In genomic region chr3:143327388-143327787, GRCh38 we compare ENCODE assay signal across 16 cellular contexts.
DNase-seq lines count a peak whose midpoint lies in the region; FAIRE-seq and TF ChIP-seq lines count a peak whose summit lies in the region.
"Had no signal": no experiment of that assay in that cellular context is flagged by ENCODE, and none has a peak within 500 bp of the region (broad histone marks: within the 10 kb centered on the region; RNA-seq: fewer than 3 reads in every experiment).

No MANE protein-coding gene starts in this region.

- DNase-seq in DMS 273 (lab: John Stamatoyannopoulos, UW; ENCODE audit: unreplicated experiment) (peak; percentile 37), DMS 273 treated with DMSO at 0.1 percent for 48 hours (lab: John Stamatoyannopoulos, UW) (no peak), Kasumi-1 (lab: John Stamatoyannopoulos, UW) (peak; percentile 25 to 34), chondrocyte (ENCODE audit: low spot score) (no peak), osteocyte (ENCODE audit: extremely low spot score, unreplicated experiment) (no peak), NCI-H82 treated with DMSO at 0.1 percent for 48 hours (lab: John Stamatoyannopoulos, UW; ENCODE audit: unreplicated experiment) (no peak), RCC 7860 (ENCODE audit: low spot score) (no peak)
- DNase-seq in activated CD4-positive, alpha-beta T cell treated with anti-CD3 and anti-CD28 coated beads for 48 hours, result no peak
- DNase-seq: 8988T; activated naive CD8-positive, alpha-beta T cell treated with anti-CD3 and anti-CD28 coated beads, Interleukin-2, amount 10 ng/mL, durations not matched to agents 7 days and 5 days; GDM1; NCI-H345; nephron progenitor cell; SHP77 treated with DMSO at 0.1 percent for 48 hours; WERI-Rb-1 had no signal

- TF ChIP-seq CTCF in chondrocyte (IDR thresholded peaks at IDR 0.05), result peak; percentile 71
- peak; percentile 48 for TF ChIP-seq CTCF in osteocyte (IDR thresholded peaks at IDR 0.05)

- H3K9me3 Mint-ChIP-seq in chondrocyte (ENCODE audit: low read depth), result no peaks in the 10 kb centered on the region
- no peaks in the 10 kb centered on the region for H3K9me3 Mint-ChIP-seq in osteocyte (ENCODE audit: unreplicated experiment)
- H3K9me3 Mint-ChIP-seq: nephron progenitor cell had no signal

- H3K27ac Mint-ChIP-seq in chondrocyte (ENCODE audit: unreplicated experiment) (peak overlapping the region; percentile 6), osteocyte (ENCODE audit: unreplicated experiment) (no peak overlapping the region)
- H3K27ac Mint-ChIP-seq: activated naive CD8-positive, alpha-beta T cell treated with anti-CD3 and anti-CD28 coated beads, Interleukin-2, amount 10 ng/mL, durations not matched to agents 7 days and 5 days; dendritic cell treated with granulocyte-macrophage colony-stimulating factor and Interleukin-4, amounts not matched to agents 40 ng/mL and 50 ng/mL, for 4 days; nephron progenitor cell had no signal

- no peak for FAIRE-seq in RCC 7860 (lab: Jason Lieb, UNC)

- peaks cover 42% of the 10 kb centered on the region for H3K4me1 Mint-ChIP-seq in chondrocyte (ENCODE audit: low read depth)
- H3K4me1 Mint-ChIP-seq in osteocyte (ENCODE audit: unreplicated experiment), result peaks cover 56% of the 10 kb centered on the region

- H3K4me3 Mint-ChIP-seq in chondrocyte (ENCODE audit: unreplicated experiment), result no peak overlapping the region
- H3K4me3 Mint-ChIP-seq in osteocyte (ENCODE audit: unreplicated experiment), result no peak overlapping the region
- H3K4me3 Mint-ChIP-seq: activated naive CD8-positive, alpha-beta T cell treated with anti-CD3 and anti-CD28 coated beads, Interleukin-2, amount 10 ng/mL, durations not matched to agents 7 days and 5 days; dendritic cell treated with granulocyte-macrophage colony-stimulating factor and Interleukin-4, amounts not matched to agents 40 ng/mL and 50 ng/mL, for 4 days; nephron progenitor cell had no signal

- no peaks in the 10 kb centered on the region for H3K27me3 Mint-ChIP-seq in chondrocyte (ENCODE audit: low read depth)
- no peaks in the 10 kb centered on the region for H3K27me3 Mint-ChIP-seq in osteocyte (ENCODE audit: unreplicated experiment)
- H3K27me3 Mint-ChIP-seq: activated naive CD8-positive, alpha-beta T cell treated with anti-CD3 and anti-CD28 coated beads, Interleukin-2, amount 10 ng/mL, durations not matched to agents 7 days and 5 days had no signal

- H3K36me3 Mint-ChIP-seq in chondrocyte (ENCODE audit: low read depth) (no peaks in the 10 kb centered on the region), osteocyte (ENCODE audit: unreplicated experiment) (no peaks in the 10 kb centered on the region)

Comparison
In these comparisons a context has a peak if more than half of its experiments do, and no peak if none do; other contexts are left out.
1. DNase-seq: peak in DMS 273 (single experiment) and Kasumi-1 (2 of 2); none in DMS 273 treated with DMSO at 0.1 percent for 48 hours (single experiment), chondrocyte (single experiment), osteocyte (single experiment), NCI-H82 treated with DMSO at 0.1 percent for 48 hours (single experiment), activated CD4-positive, alpha-beta T cell treated with anti-CD3 and anti-CD28 coated beads for 48 hours (single experiment) and RCC 7860 (single experiment).